ENCODE assay signal across 3 cellular contexts in the genomic region with DNA sequence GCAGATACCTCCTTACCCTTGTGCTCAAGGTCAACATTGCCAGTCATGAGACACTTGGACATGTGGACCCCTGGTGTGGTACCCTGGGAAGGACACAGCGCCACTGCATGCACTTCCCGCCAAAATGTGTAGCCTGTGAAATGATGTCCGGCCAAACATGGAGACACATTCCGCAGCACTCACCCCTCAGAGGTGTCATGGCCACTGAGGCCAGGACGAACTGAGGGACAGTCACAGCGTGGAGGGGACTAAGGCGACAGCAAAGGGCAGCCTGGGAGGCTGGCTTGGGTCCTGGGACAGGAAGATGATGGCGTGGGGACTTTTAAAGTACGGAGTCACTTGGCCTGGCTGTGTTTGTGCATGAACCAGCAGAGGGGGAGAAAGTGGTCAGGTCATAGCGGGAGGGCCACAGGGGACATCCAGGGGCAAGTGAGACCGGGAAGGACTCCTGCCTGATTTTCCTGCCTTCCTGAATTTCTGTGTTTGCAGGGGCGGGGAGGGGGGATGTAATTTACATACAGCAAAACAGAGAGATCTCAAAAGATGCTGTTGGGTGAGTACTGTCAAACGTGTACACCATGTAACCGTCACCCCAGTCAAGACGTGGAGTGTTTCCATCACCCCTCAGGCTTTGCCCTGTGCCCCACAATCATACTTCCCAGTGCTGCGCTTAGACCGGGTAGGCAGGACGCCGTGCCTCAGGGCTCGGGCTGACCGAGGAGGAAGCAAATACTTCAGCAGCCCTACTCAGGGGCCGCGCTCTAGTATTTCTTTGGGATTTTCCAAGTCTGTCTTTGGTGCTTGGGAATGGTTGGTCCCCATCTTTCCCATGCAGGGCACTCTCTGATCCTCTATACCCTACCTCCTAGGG.
TF ChIP-seq lines count a peak whose summit lies in the region.

No MANE protein-coding gene starts in this region.

TF ChIP-seq in SK-N-SH, 30 proteins besides CTCF, POLR2A, EP300 and RAD21:
- TF ChIP-seq, protein P1, sequence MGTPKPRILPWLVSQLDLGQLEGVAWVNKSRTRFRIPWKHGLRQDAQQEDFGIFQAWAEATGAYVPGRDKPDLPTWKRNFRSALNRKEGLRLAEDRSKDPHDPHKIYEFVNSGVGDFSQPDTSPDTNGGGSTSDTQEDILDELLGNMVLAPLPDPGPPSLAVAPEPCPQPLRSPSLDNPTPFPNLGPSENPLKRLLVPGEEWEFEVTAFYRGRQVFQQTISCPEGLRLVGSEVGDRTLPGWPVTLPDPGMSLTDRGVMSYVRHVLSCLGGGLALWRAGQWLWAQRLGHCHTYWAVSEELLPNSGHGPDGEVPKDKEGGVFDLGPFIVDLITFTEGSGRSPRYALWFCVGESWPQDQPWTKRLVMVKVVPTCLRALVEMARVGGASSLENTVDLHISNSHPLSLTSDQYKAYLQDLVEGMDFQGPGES (IDR thresholded peaks at IDR 0.05; ENCODE audit: low read depth, low read length), result no peak
- TF ChIP-seq TEAD4 (IDR thresholded peaks at IDR 0.05; ENCODE audit: borderline replicate concordance, insufficient read depth), result no peak
- TF ChIP-seq RFX5 (IDR thresholded peaks at IDR 0.05; ENCODE audit: low read length), result no peak
- no peak for TF ChIP-seq FOXM1 (IDR thresholded peaks at IDR 0.05; ENCODE audit: low read depth)
- TF ChIP-seq, protein P2, sequence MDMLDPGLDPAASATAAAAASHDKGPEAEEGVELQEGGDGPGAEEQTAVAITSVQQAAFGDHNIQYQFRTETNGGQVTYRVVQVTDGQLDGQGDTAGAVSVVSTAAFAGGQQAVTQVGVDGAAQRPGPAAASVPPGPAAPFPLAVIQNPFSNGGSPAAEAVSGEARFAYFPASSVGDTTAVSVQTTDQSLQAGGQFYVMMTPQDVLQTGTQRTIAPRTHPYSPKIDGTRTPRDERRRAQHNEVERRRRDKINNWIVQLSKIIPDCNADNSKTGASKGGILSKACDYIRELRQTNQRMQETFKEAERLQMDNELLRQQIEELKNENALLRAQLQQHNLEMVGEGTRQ (IDR thresholded peaks at IDR 0.05; ENCODE audit: borderline replicate concordance, low read depth, low read length), result no peak
- TF ChIP-seq GABPA (IDR thresholded peaks at IDR 0.05; ENCODE audit: low read depth), result no peak
- no peak for TF ChIP-seq RXRA (IDR thresholded peaks at IDR 0.05; ENCODE audit: borderline replicate concordance, low read depth)
- no peak for TF ChIP-seq FOSL2 (IDR thresholded peaks at IDR 0.05; ENCODE audit: borderline replicate concordance, low read depth)
- no peak; the same call in 1 of the 2 replicates for TF ChIP-seq POLR2AphosphoS5 (IDR thresholded peaks at IDR 0.05; ENCODE audit: low read depth, low read length)
- TF ChIP-seq GATA2 (CRISPR knock-in tag; IDR thresholded peaks at IDR 0.05), result no peak
- no peak for TF ChIP-seq TAF1 (IDR thresholded peaks at IDR 0.05; ENCODE audit: borderline replicate concordance, low read depth, low read length)
- TF ChIP-seq, protein P3, sequence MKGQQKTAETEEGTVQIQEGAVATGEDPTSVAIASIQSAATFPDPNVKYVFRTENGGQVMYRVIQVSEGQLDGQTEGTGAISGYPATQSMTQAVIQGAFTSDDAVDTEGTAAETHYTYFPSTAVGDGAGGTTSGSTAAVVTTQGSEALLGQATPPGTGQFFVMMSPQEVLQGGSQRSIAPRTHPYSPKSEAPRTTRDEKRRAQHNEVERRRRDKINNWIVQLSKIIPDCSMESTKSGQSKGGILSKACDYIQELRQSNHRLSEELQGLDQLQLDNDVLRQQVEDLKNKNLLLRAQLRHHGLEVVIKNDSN (IDR thresholded peaks at IDR 0.05; ENCODE audit: borderline replicate concordance, low read depth), result no peak
- no peak for TF ChIP-seq SMC3 (IDR thresholded peaks at IDR 0.05; ENCODE audit: low read depth, low read length)
- no peak for TF ChIP-seq JUND (IDR thresholded peaks at IDR 0.05)
- no peak for TF ChIP-seq TCF12 (IDR thresholded peaks at IDR 0.05)
- TF ChIP-seq MXI1 (IDR thresholded peaks at IDR 0.05; ENCODE audit: low read depth, low read length), result no peak

TF ChIP-seq in SK-N-SH treated with all-trans-retinoic acid at 6 μM for 48 hours, 23 proteins besides CTCF, POLR2A, EP300 and RAD21:
- TF ChIP-seq, protein P4, sequence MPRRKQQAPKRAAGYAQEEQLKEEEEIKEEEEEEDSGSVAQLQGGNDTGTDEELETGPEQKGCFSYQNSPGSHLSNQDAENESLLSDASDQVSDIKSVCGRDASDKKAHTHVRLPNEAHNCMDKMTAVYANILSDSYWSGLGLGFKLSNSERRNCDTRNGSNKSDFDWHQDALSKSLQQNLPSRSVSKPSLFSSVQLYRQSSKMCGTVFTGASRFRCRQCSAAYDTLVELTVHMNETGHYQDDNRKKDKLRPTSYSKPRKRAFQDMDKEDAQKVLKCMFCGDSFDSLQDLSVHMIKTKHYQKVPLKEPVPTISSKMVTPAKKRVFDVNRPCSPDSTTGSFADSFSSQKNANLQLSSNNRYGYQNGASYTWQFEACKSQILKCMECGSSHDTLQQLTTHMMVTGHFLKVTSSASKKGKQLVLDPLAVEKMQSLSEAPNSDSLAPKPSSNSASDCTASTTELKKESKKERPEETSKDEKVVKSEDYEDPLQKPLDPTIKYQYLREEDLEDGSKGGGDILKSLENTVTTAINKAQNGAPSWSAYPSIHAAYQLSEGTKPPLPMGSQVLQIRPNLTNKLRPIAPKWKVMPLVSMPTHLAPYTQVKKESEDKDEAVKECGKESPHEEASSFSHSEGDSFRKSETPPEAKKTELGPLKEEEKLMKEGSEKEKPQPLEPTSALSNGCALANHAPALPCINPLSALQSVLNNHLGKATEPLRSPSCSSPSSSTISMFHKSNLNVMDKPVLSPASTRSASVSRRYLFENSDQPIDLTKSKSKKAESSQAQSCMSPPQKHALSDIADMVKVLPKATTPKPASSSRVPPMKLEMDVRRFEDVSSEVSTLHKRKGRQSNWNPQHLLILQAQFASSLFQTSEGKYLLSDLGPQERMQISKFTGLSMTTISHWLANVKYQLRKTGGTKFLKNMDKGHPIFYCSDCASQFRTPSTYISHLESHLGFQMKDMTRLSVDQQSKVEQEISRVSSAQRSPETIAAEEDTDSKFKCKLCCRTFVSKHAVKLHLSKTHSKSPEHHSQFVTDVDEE (CRISPR knock-in tag; IDR thresholded peaks at IDR 0.05), result no peak
- TF ChIP-seq TOX (CRISPR knock-in tag; IDR thresholded peaks at IDR 0.05; ENCODE audit: borderline replicate concordance) (no peak), ESRRG (CRISPR knock-in tag; IDR thresholded peaks at IDR 0.05) (no peak), ZFP3 (CRISPR knock-in tag; IDR thresholded peaks at IDR 0.05) (no peak), ZNF8 (CRISPR knock-in tag; IDR thresholded peaks at IDR 0.05) (no peak), GLIS3 (CRISPR knock-in tag; IDR thresholded peaks at IDR 0.05) (no peak), TCF4 (CRISPR knock-in tag; IDR thresholded peaks at IDR 0.05; ENCODE audit: borderline replicate concordance) (no peak), OSR1 (CRISPR knock-in tag; IDR thresholded peaks at IDR 0.05) (no peak), PPARA (CRISPR knock-in tag; IDR thresholded peaks at IDR 0.05; ENCODE audit: borderline replicate concordance) (no peak), ZNF70 (CRISPR knock-in tag; IDR thresholded peaks at IDR 0.05) (no peak), ZFP30 (CRISPR knock-in tag; IDR thresholded peaks at IDR 0.05) (no peak)
- TF ChIP-seq, protein P5, sequence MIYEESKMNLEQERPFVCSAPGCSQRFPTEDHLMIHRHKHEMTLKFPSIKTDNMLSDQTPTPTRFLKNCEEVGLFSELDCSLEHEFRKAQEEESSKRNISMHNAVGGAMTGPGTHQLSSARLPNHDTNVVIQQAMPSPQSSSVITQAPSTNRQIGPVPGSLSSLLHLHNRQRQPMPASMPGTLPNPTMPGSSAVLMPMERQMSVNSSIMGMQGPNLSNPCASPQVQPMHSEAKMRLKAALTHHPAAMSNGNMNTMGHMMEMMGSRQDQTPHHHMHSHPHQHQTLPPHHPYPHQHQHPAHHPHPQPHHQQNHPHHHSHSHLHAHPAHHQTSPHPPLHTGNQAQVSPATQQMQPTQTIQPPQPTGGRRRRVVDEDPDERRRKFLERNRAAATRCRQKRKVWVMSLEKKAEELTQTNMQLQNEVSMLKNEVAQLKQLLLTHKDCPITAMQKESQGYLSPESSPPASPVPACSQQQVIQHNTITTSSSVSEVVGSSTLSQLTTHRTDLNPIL (CRISPR knock-in tag; IDR thresholded peaks at IDR 0.05; ENCODE audit: low read depth), result no peak
- TF ChIP-seq, protein P6, sequence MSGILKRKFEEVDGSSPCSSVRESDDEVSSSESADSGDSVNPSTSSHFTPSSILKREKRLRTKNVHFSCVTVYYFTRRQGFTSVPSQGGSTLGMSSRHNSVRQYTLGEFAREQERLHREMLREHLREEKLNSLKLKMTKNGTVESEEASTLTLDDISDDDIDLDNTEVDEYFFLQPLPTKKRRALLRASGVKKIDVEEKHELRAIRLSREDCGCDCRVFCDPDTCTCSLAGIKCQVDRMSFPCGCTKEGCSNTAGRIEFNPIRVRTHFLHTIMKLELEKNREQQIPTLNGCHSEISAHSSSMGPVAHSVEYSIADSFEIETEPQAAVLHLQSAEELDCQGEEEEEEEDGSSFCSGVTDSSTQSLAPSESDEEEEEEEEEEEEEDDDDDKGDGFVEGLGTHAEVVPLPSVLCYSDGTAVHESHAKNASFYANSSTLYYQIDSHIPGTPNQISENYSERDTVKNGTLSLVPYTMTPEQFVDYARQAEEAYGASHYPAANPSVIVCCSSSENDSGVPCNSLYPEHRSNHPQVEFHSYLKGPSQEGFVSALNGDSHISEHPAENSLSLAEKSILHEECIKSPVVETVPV (CRISPR knock-in tag; IDR thresholded peaks at IDR 0.05), result no peak
TF ChIP-seq in SK-N-SH treated with all-trans-retinoic acid at 6 μM for 48 hours: peak in this region for 0.

TF ChIP-seq in GM12878, 131 proteins besides CTCF, POLR2A, EP300 and RAD21:
- TF ChIP-seq, protein P7, sequence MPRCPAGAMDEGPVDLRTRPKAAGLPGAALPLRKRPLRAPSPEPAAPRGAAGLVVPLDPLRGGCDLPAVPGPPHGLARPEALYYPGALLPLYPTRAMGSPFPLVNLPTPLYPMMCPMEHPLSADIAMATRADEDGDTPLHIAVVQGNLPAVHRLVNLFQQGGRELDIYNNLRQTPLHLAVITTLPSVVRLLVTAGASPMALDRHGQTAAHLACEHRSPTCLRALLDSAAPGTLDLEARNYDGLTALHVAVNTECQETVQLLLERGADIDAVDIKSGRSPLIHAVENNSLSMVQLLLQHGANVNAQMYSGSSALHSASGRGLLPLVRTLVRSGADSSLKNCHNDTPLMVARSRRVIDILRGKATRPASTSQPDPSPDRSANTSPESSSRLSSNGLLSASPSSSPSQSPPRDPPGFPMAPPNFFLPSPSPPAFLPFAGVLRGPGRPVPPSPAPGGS (IDR thresholded peaks at IDR 0.05; ENCODE audit: borderline replicate concordance, insufficient read depth, low read depth, low read length, poor library complexity, severe bottlenecking), result peak; percentile 17
- TF ChIP-seq SRF (IDR thresholded peaks at IDR 0.05; ENCODE audit: low read depth in 2 of 2, low read length in 2 of 2), result no peak
